Comparison of ENCODE assay signal across 1 cellular context in the genomic region with DNA sequence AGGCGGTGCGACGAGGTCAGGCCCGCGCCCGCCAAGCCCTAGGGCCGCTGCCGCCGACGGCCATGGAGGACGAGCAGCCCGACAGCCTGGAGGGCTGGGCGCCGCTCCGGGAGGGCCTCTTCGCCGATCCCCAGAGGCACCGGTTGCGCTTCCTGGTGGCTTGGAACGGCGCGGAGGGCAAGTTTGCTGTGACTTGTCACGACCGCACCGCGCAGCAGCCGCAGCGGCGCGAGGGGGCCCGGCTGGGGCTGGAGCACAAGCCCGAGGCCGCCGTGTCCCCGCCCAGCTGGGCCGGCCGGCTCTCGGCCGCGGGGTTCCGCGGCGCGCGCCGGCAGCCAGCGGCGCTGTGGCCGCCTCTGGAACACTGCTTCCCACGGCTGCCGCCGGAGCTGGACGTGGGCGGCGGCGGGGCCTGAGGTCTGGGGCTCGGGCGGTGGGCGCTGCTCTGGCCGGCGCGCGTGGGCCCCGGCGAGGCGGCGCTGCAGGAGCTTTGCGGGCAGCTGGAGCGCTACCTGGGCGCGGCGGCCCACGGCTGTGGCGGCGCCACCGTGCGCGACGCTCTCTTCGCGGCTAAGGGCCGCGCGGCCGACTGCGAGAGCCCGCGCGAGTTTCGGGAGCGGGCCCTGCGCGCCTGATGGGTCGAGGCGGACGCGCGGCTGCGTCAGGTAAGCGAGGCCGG.
TF ChIP-seq lines count a peak whose summit lies in the region.

No MANE protein-coding gene starts in this region.

TF ChIP-seq in H1, 55 proteins besides CTCF, POLR2A, EP300 and RAD21:
- peak; percentile 40 for TF ChIP-seq KDM4A (IDR thresholded peaks at IDR 0.05; ENCODE audit: low read depth, low read length, severe bottlenecking)
